ENCODE assay signal across 13 cellular contexts in the genomic region with DNA sequence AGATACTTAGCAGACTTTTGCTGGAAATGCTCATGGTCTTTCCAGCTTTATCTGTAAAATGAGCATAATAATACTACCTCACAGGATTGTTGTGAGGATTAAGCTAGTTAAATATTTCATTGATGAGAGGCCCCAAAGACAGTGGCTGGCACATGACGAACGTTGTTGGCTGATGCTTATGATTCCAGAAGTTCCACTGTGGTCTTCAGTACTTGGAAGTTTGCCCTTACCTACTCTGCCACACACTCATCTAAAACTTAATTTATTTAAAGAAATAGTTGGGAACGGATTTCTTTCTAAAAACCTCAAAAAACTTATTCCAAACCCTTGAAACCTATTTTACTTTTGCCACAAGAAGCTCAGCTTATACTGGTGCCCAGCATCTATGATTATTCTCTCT.
A peak's percentile ranks its signal among the peaks of the same experiment; 100 is the strongest.
DNase-seq lines count a peak whose midpoint lies in the region; ATAC-seq and TF ChIP-seq lines count a peak whose summit lies in the region.
"Had no signal": no experiment of that assay in that cellular context is flagged by ENCODE, and none has a peak within 500 bp of the region (broad histone marks: within the 10 kb centered on the region; RNA-seq: fewer than 3 reads in every experiment).

No MANE protein-coding gene starts in this region.

- intact Hi-C loops in esophagus squamous epithelium (cut with DNase I): no loop called here

- TF ChIP-seq CTCF in esophagus squamous epithelium (IDR thresholded peaks at IDR 0.05): no peak
- TF ChIP-seq CTCF in osteocyte (IDR thresholded peaks at IDR 0.05): no peak

- no peak for ATAC-seq in HG03520 (IDR thresholded peaks at IDR 0.05; ENCODE audit: unreplicated experiment)

- H3K27me3 ChIP-seq in esophagus squamous epithelium: no peaks in the 10 kb centered on the region

- H3K4me1 ChIP-seq in esophagus squamous epithelium: peaks cover 36 to 69% (median 61%) of the 10 kb centered on the region in 3 donors

- H3K4me1 Mint-ChIP-seq in osteocyte (ENCODE audit: unreplicated experiment): peaks cover 64% of the 10 kb centered on the region

- H3K4me3 ChIP-seq in esophagus squamous epithelium: no peak overlapping the region

- peaks cover 0 to 15% (median 0%) of the 10 kb centered on the region in 3 donors for H3K36me3 ChIP-seq in esophagus squamous epithelium

- H3K4me3 Mint-ChIP-seq in osteocyte (ENCODE audit: unreplicated experiment): no peak overlapping the region
- H3K4me3 Mint-ChIP-seq: B cell had no signal

- H3K9me3 ChIP-seq in esophagus squamous epithelium: no peaks in the 10 kb centered on the region

- WGBS in esophagus squamous epithelium, 2 donors: 25 to 37% methylated on average over 3 of the region's 3 CpGs

- H3K27ac ChIP-seq in esophagus squamous epithelium: peak overlapping the region; percentile 78 to 93 (median 90)

- no peak for TF ChIP-seq POLR2A in esophagus squamous epithelium (IDR thresholded peaks at IDR 0.05)

- no peaks in the 10 kb centered on the region for H3K27me3 Mint-ChIP-seq in osteocyte (ENCODE audit: unreplicated experiment)
- H3K27me3 Mint-ChIP-seq: B cell had no signal

- H3K36me3 Mint-ChIP-seq in osteocyte (ENCODE audit: unreplicated experiment): peaks cover 35% of the 10 kb centered on the region

- peak overlapping the region; percentile 90 for H3K27ac Mint-ChIP-seq in osteocyte (ENCODE audit: unreplicated experiment)

- peaks cover 12% of the 10 kb centered on the region for H3K9me3 Mint-ChIP-seq in osteocyte (ENCODE audit: unreplicated experiment)

- DNase-seq in AG08395 (ENCODE audit: low spot score) (peak; percentile 80), NCI-H446 treated with DMSO at 0.1 percent for 48 hours (lab: John Stamatoyannopoulos, UW) (peak; percentile 49), esophagus squamous epithelium (lab: John Stamatoyannopoulos, UW) (no peak), osteocyte (ENCODE audit: extremely low spot score, unreplicated experiment) (no peak), NCI-H2171 treated with DMSO at 0.1 percent for 48 hours (lab: John Stamatoyannopoulos, UW) (no peak), COLO829 (ENCODE audit: low spot score) (no peak), NCI-H1436 treated with DMSO at 0.1 percent for 48 hours (lab: John Stamatoyannopoulos, UW) (no peak)
- DNase-seq: H7, head of caudate nucleus, NCI-H345, small intestine had no signal

Comparison
In these comparisons a context has a peak if more than half of its experiments do, and no peak if none do; other contexts are left out.
1. DNase-seq: peak in AG08395 (single experiment) and NCI-H446 treated with DMSO at 0.1 percent for 48 hours (single experiment); none in esophagus squamous epithelium (single experiment), osteocyte (single experiment), NCI-H2171 treated with DMSO at 0.1 percent for 48 hours (single experiment), COLO829 (single experiment) and NCI-H1436 treated with DMSO at 0.1 percent for 48 hours (single experiment).